8 cellular contexts compared by ENCODE assay signal in genomic region chr2:20635698-20636584, GRCh38. TPM values are rescaled to one million over a fixed set of nuclear protein-coding genes. Genes with fewer than 3 reads are reported as not detected.
DNase-seq lines count a peak whose midpoint lies in the region; FAIRE-seq and TF ChIP-seq lines count a peak whose summit lies in the region.

No MANE protein-coding gene starts in this region.

- H3K4me3 ChIP-seq in NB4 (ENCODE audit: low read depth, low read length) = no peak overlapping the region
- no peak overlapping the region for H3K4me3 ChIP-seq in kidney epithelial cell (ENCODE audit: low read depth, low read length)

- TF ChIP-seq POLR2A in H54 (IDR thresholded peaks at IDR 0.05; ENCODE audit: low read depth, low read length) = no peak
- no peak for TF ChIP-seq POLR2A in NB4 (IDR thresholded peaks at IDR 0.05; ENCODE audit: extremely low read depth, insufficient read length)

- peaks cover under 1% of the 10 kb centered on the region for H3K36me3 ChIP-seq in kidney epithelial cell (ENCODE audit: control insufficient read depth, insufficient read depth, low read length)

- FAIRE-seq in H54 (lab: Jason Lieb, UNC) = peak; percentile 30

- DNase-seq in GM10266 (ENCODE audit: extremely low spot score) = peak; percentile 72
- peak; percentile 86 for DNase-seq in H54 (ENCODE audit: insufficient read length, low spot score)
- DNase-seq in NB4 (ENCODE audit: low read depth) = peak; percentile 82
- peak; percentile 14 for DNase-seq in T follicular helper cell (ENCODE audit: low read depth)
- DNase-seq in central memory CD4-positive, alpha-beta T cell = peak; percentile 15
- no peak for DNase-seq in kidney epithelial cell (ENCODE audit: low read depth)
- DNase-seq in stimulated activated CD4-positive, alpha-beta T cell treated with anti-CD3 and anti-CD28 coated beads, Interleukin-12 subunit alpha, Interleukin-12 subunit beta, amount 100 ng/mL, for 4 hours = peak; percentile 20
- DNase-seq in NK-92 (lab: John Stamatoyannopoulos, UW; ENCODE audit: unreplicated experiment) = no peak

- no peaks in the 10 kb centered on the region for H3K27me3 ChIP-seq in kidney epithelial cell (ENCODE audit: control insufficient read depth, insufficient read depth, low read length)

- TF ChIP-seq CTCF in GM10266 (IDR thresholded peaks at IDR 0.05; ENCODE audit: control insufficient read depth, insufficient read depth, low read depth, missing control alignments) (peak; percentile 93), NB4 (IDR thresholded peaks at IDR 0.05; ENCODE audit: low read depth, low read length) (peak; percentile 94), kidney epithelial cell (IDR thresholded peaks at IDR 0.05; ENCODE audit: insufficient read depth, low read length, poor library complexity, severe bottlenecking) (peak; percentile 98)

RNA-seq across cellular contexts. Expression of gene HS1BP3, which starts 15.0 kb away (rescaled TPM):
- total RNA-seq in kidney epithelial cell = 41.7 and 42.4 TPM in 2 replicates

RNA-seq across cellular contexts. Expression of gene GDF7, which starts 31.0 kb away (rescaled TPM):
- total RNA-seq in kidney epithelial cell = 0.04 and 0.07 TPM in 2 replicates

Comparison
In these comparisons a context has a peak if more than half of its experiments do, and no peak if none do; other contexts are left out.
1. DNase-seq: peak in GM10266 (single experiment), H54 (single experiment), NB4 (single experiment), T follicular helper cell (single experiment), central memory CD4-positive, alpha-beta T cell (single experiment) and stimulated activated CD4-positive, alpha-beta T cell treated with anti-CD3 and anti-CD28 coated beads, Interleukin-12 subunit alpha, Interleukin-12 subunit beta, amount 100 ng/mL, for 4 hours (single experiment); none in kidney epithelial cell (single experiment) and NK-92 (single experiment).
2. Peak in every context shown above with its lines, with median percentiles within 50 percentile points of each other: CTCF ChIP-seq.